In the genomic region with DNA sequence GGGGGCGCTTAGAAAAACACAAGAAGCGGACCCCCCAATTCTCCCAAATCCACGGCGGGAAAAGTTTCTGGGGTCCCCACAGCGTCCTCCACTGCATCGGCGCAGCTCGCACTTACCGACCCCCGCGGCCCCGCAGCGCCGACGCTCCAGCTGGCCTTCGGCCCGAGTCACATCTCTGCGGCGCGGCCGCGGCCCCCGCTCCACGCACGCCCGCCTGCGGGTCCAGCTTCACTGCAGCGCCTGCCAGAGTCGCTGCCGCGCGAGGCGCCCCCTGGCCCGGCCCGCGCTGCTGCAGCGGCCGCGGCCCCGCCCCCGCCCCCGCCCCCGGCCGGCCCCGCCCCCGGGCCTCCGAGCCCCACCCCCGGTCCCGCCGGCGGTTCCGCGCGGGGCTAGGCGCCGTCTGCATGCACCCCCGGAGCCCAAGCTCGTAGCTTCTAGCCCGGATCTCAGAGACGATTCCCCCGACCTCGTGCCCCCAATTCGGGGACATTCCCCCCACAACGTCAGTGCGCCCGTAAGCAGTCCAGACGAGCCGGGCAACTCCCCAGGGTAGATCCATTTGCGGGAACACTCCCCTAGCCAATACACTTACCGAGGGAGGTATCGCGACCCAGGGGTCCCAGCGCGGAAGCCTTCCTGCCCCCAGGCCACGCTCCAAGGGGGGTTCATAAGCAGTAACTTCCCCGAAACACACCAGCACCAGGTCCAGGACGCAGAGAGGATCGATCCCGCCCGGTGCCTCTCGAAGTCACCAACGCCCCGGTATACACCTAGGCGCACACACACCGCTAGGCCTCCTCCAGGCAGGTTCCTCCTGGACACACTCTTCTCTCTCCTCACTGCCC, we compare ENCODE assay signal across 8 cellular contexts. TPM values are rescaled to one million over a fixed set of nuclear protein-coding genes. Genes with fewer than 3 reads are reported as not detected.
DNase-seq lines count a peak whose midpoint lies in the region; ATAC-seq and TF ChIP-seq lines count a peak whose summit lies in the region.

Gene GPRC5B, minus strand, starts transcription at position 238 of the 845 bp plus-strand sequence. CDS start 12,003 bp downstream, outside the sequence.

- ATAC-seq in WTC11, result peak; percentile 10
- ATAC-seq in central memory CD8-positive, alpha-beta T cell (replicated peaks; ENCODE audit: extremely low read depth, poor library complexity, severe bottlenecking), result peak; percentile 60
- ATAC-seq in HG02610 (IDR thresholded peaks at IDR 0.05; ENCODE audit: unreplicated experiment), result no peak
- ATAC-seq in HG02678 (IDR thresholded peaks at IDR 0.05; ENCODE audit: unreplicated experiment), result no peak

- intact Hi-C loops in CD14-positive monocyte (cut with micrococcal nuclease), result loop anchor here (1.0 to 10.0 kb wide), 3 partner anchors 326 to 800 kb away; partner anchors contain the start of gene VPS35L (in 1 of the 2)

- peak within 1 kb of the TSS; percentile 96 for H3K4me2 ChIP-seq in smooth muscle cell

- POLR2A ChIA-PET in WTC11 (lab: Charles Lee), result interaction anchor here (1.7 kb wide), 1 partner anchor 23 kb away, joined by 5 read pairs; no protein-coding TSS in a partner anchor

- peaks cover 14% of the 10 kb centered on the region for H3K4me1 ChIP-seq in smooth muscle cell (ENCODE audit: low read depth)

- no peak for TF ChIP-seq RAD21 in Ishikawa (IDR thresholded peaks at IDR 0.05; ENCODE audit: low read depth)

- no peak for DNase-seq in CD14-positive monocyte (ENCODE audit: low spot score)
- DNase-seq in WTC11 (ENCODE audit: low spot score), result peak; percentile 50
- DNase-seq in central memory CD8-positive, alpha-beta T cell (ENCODE audit: low spot score in 2 of 2), result peak; percentile 11 to 23
- DNase-seq in kidney epithelial cell (ENCODE audit: low read depth), result no peak
- peak; percentile 13 for DNase-seq in smooth muscle cell (lab: John Stamatoyannopoulos, UW; ENCODE audit: unreplicated experiment)

- H3K36me3 ChIP-seq in kidney epithelial cell (ENCODE audit: control insufficient read depth, insufficient read depth, low read length) (peaks cover 1% of the 10 kb centered on the region), smooth muscle cell (ENCODE audit: low read depth) (no peaks in the 10 kb centered on the region)

- no peak within 1 kb of the TSS for H3K27ac ChIP-seq in smooth muscle cell (ENCODE audit: low read depth)

- H3K9me3 Mint-ChIP-seq in CD14-positive monocyte (peaks cover 0 to 27% (median 7%) of the 10 kb centered on the region in 7 donors), WTC11 (no peaks in the 10 kb centered on the region)
- no peaks in the 10 kb centered on the region for H3K9me3 Mint-ChIP-seq in central memory CD8-positive, alpha-beta T cell

- TF ChIP-seq CTCF in CD14-positive monocyte (IDR thresholded peaks at IDR 0.05), result no peak
- TF ChIP-seq CTCF in WTC11 (IDR thresholded peaks at IDR 0.05), result no peak
- no peak for TF ChIP-seq CTCF in kidney epithelial cell (IDR thresholded peaks at IDR 0.05; ENCODE audit: insufficient read depth, low read length, poor library complexity, severe bottlenecking)
- TF ChIP-seq CTCF in smooth muscle cell (IDR thresholded peaks at IDR 0.05; ENCODE audit: borderline replicate concordance, insufficient read depth, poor library complexity, severe bottlenecking), result no peak

- H3K4me3 ChIP-seq in kidney epithelial cell (ENCODE audit: low read depth, low read length), result peak within 1 kb of the TSS; percentile 55
- peak within 1 kb of the TSS; percentile 72 for H3K4me3 ChIP-seq in smooth muscle cell

- H2AFZ ChIP-seq in smooth muscle cell (ENCODE audit: low read depth), result peak within 1 kb of the TSS; percentile 59

- peak within 1 kb of the TSS in 2 of 7 donors; percentile 49 to 55 for H3K27ac Mint-ChIP-seq in CD14-positive monocyte
- H3K27ac Mint-ChIP-seq in WTC11, result no peak within 1 kb of the TSS
- H3K27ac Mint-ChIP-seq in central memory CD8-positive, alpha-beta T cell (ENCODE audit: low read depth), result no peak within 1 kb of the TSS

- H4K20me1 ChIP-seq in smooth muscle cell (ENCODE audit: low read depth), result peaks cover 4% of the 10 kb centered on the region

- peaks cover 4% of the 10 kb centered on the region for H3K27me3 ChIP-seq in kidney epithelial cell (ENCODE audit: control insufficient read depth, insufficient read depth, low read length)
- H3K27me3 ChIP-seq in smooth muscle cell (ENCODE audit: low read depth), result no peaks in the 10 kb centered on the region

- peak within 1 kb of the TSS; percentile 82 to 94 for H3K4me3 Mint-ChIP-seq in CD14-positive monocyte
- H3K4me3 Mint-ChIP-seq in WTC11, result peak within 1 kb of the TSS; percentile 81
- H3K4me3 Mint-ChIP-seq in central memory CD8-positive, alpha-beta T cell, result peak within 1 kb of the TSS; percentile 78

- CTCF ChIA-PET in WTC11 (lab: Charles Lee), result interaction anchor here (1.0 to 1.6 kb wide), 7 partner anchors 23 to 330 kb away, joined by 3 to 10 read pairs (median 5); partner anchors contain the start of gene VPS35L

- TF ChIP-seq EP300 in Ishikawa (IDR thresholded peaks at IDR 0.05; ENCODE audit: borderline replicate concordance), result no peak

- no peaks in the 10 kb centered on the region for H3K9me3 ChIP-seq in smooth muscle cell (replicated peaks; ENCODE audit: low read depth)

- 20% methylated on average over 59 of the region's 85 CpGs for WGBS in smooth muscle cell (ENCODE audit: low lambda C conversion rate)

- peaks cover 15% of the 10 kb centered on the region for H3K79me2 ChIP-seq in smooth muscle cell (ENCODE audit: low read depth)

- H3K36me3 Mint-ChIP-seq in CD14-positive monocyte (peaks cover 5% of the 10 kb centered on the region in 2 donors), WTC11 (peaks cover 9% of the 10 kb centered on the region)
- H3K36me3 Mint-ChIP-seq in central memory CD8-positive, alpha-beta T cell (ENCODE audit: insufficient read depth), result peaks cover 3% of the 10 kb centered on the region

- H3F3A ChIP-seq in smooth muscle cell (ENCODE audit: low read depth), result no peaks in the 10 kb centered on the region

- H3K9ac ChIP-seq in smooth muscle cell (ENCODE audit: low read depth), result peak within 1 kb of the TSS; percentile 24

- H3K4me1 Mint-ChIP-seq in CD14-positive monocyte (peaks cover 22% of the 10 kb centered on the region), WTC11 (peaks cover 41% of the 10 kb centered on the region)
- H3K4me1 Mint-ChIP-seq in central memory CD8-positive, alpha-beta T cell, result peaks cover 18% of the 10 kb centered on the region

- H3K27me3 Mint-ChIP-seq in CD14-positive monocyte (ENCODE audit: low read depth in 3 of 3), result peaks cover 47 to 55% (median 55%) of the 10 kb centered on the region in 3 donors
- peaks cover 19% of the 10 kb centered on the region for H3K27me3 Mint-ChIP-seq in WTC11 (ENCODE audit: low read depth)
- peaks cover 61% of the 10 kb centered on the region for H3K27me3 Mint-ChIP-seq in central memory CD8-positive, alpha-beta T cell

TF ChIP-seq in Ishikawa, 13 proteins besides CTCF, POLR2A, EP300 and RAD21:
- no peak for TF ChIP-seq CREB1 (IDR thresholded peaks at IDR 0.05; ENCODE audit: low read depth)
- peak; percentile 58; the same call in 1 of the 2 replicates for TF ChIP-seq ZBTB7A (IDR thresholded peaks at IDR 0.05; ENCODE audit: low read depth)

TF ChIP-seq in WTC11, 78 proteins besides CTCF, POLR2A, EP300 and RAD21 (continues in another document):
- peak; percentile 28; the same call in 1 of the 2 replicates for TF ChIP-seq ZNF317 (CRISPR knock-in tag; IDR thresholded peaks at IDR 0.05; ENCODE audit: borderline replicate concordance, low read depth)
- TF ChIP-seq ZSCAN18 (CRISPR knock-in tag; IDR thresholded peaks at IDR 0.05), result no peak
- no peak for TF ChIP-seq NR1H2 (CRISPR knock-in tag; IDR thresholded peaks at IDR 0.05)
- TF ChIP-seq SMAD4 (CRISPR knock-in tag; IDR thresholded peaks at IDR 0.05), result no peak
- 0 out of 2 replicates have a peak, but pooled peaks have one; percentile 32 for TF ChIP-seq ETV6 (CRISPR knock-in tag; IDR thresholded peaks at IDR 0.05)
- peak; percentile 14; the same call in 1 of the 2 replicates for TF ChIP-seq ZNF281 (CRISPR knock-in tag; IDR thresholded peaks at IDR 0.05)

RNA-seq across cellular contexts. Expression of gene GPRC5B, which starts in this region (rescaled TPM):
- polyA plus RNA-seq in CD14-positive monocyte, result under 1 TPM in 1 of 2 donors, not detected in 1; 0.06 TPM
- total RNA-seq in WTC11 (2021), result 104 to 107 TPM (median 105 TPM) in 3 replicates
- total RNA-seq in kidney epithelial cell, result 11.2 and 14.0 TPM in 2 replicates
- 7.8 and 15.6 TPM in 2 replicates for total RNA-seq in smooth muscle cell
- polyA plus RNA-seq in smooth muscle cell, result 18.9 and 25.7 TPM in 2 replicates

Comparison
In these comparisons a context has a peak if more than half of its experiments do, and no peak if none do; other contexts are left out.
1. RNA of gene GPRC5B (polyA plus RNA-seq): 18.9 to 25.7 TPM in smooth muscle cell; 0.06 TPM in CD14-positive monocyte; every median in the first group is over 10 times any median in the second.
2. DNase-seq: peak in WTC11 (single experiment), central memory CD8-positive, alpha-beta T cell (2 of 2) and smooth muscle cell (single experiment); none in CD14-positive monocyte (single experiment) and kidney epithelial cell (single experiment).
3. ATAC-seq: peak in WTC11 (single experiment) and central memory CD8-positive, alpha-beta T cell (single experiment); none in HG02610 (single experiment) and HG02678 (single experiment).
4. Peak in every context shown above with its lines, with median percentiles within 50 percentile points of each other: H3K4me3 Mint-ChIP-seq.